ENCODE assay signal across 1 cellular context in genomic region chr21:38178653-38179503, GRCh38.
TF ChIP-seq lines count a peak whose summit lies in the region.

No MANE protein-coding gene starts in this region.

TF ChIP-seq in IMR-90, 13 proteins besides CTCF, POLR2A, EP300 and RAD21:
- TF ChIP-seq BHLHE40 (IDR thresholded peaks at IDR 0.05; ENCODE audit: low read depth, low read length): no peak
- TF ChIP-seq ELK1 (IDR thresholded peaks at IDR 0.05; ENCODE audit: borderline replicate concordance, low read depth, low read length): no peak
- TF ChIP-seq MAZ (IDR thresholded peaks at IDR 0.05; ENCODE audit: borderline replicate concordance, low read depth, low read length): no peak
- TF ChIP-seq SMC3 (IDR thresholded peaks at IDR 0.05; ENCODE audit: low read depth, low read length): no peak
- no peak for TF ChIP-seq FOS (IDR thresholded peaks at IDR 0.05; ENCODE audit: low read depth, low read length)
- TF ChIP-seq RCOR1 (IDR thresholded peaks at IDR 0.05; ENCODE audit: insufficient replicate concordance, low read length): no peak
- no peak for TF ChIP-seq NFE2L2 (IDR thresholded peaks at IDR 0.05; ENCODE audit: low read depth, low read length)
- TF ChIP-seq CHD1 (IDR thresholded peaks at IDR 0.05; ENCODE audit: low read depth, low read length): no peak
- TF ChIP-seq RFX5 (IDR thresholded peaks at IDR 0.05; ENCODE audit: low read depth, low read length): no peak
- TF ChIP-seq MXI1 (IDR thresholded peaks at IDR 0.05; ENCODE audit: borderline replicate concordance, low read depth, low read length): no peak
- TF ChIP-seq MAFK (IDR thresholded peaks at IDR 0.05; ENCODE audit: low read depth, low read length): no peak
- no peak for TF ChIP-seq CEBPB (IDR thresholded peaks at IDR 0.05; ENCODE audit: low read depth, low read length)
- TF ChIP-seq USF2 (IDR thresholded peaks at IDR 0.05; ENCODE audit: low read depth, low read length): no peak
